ENCODE assay signal across 16 cellular contexts in genomic region chr14:26328766-26329165, GRCh38.
A peak's percentile ranks its signal among the peaks of the same experiment; 100 is the strongest.
DNase-seq lines count a peak whose midpoint lies in the region; ATAC-seq, FAIRE-seq and TF ChIP-seq lines count a peak whose summit lies in the region.
"Had no signal": no experiment of that assay in that cellular context is flagged by ENCODE, and none has a peak within 500 bp of the region (broad histone marks: within the 10 kb centered on the region; RNA-seq: fewer than 3 reads in every experiment).

No MANE protein-coding gene starts in this region.

- no peak overlapping the region for H3K9ac ChIP-seq in HepG2 (ENCODE audit: insufficient read depth, low read depth, low read length)
- H3K9ac ChIP-seq: GM23248 had no signal

- H3K79me2 ChIP-seq in HepG2 (ENCODE audit: insufficient read depth, low read length), result no peaks in the 10 kb centered on the region

- BruUV-seq in HepG2 (replicated peaks; lab: Mats Ljungman, UMichigan), result no TSS peak

- H3K4me1 ChIP-seq in right lobe of liver, result no peaks in the 10 kb centered on the region
- H3K4me1 ChIP-seq in HepG2 (ENCODE audit: insufficient read depth, low read length), result no peaks in the 10 kb centered on the region

- TF ChIP-seq POLR2A in right lobe of liver (IDR thresholded peaks at IDR 0.05), result no peak
- TF ChIP-seq POLR2A in HepG2 (IDR thresholded peaks at IDR 0.05; ENCODE audit: insufficient read depth in 1 of 2, low read depth in 2 of 2, low read length in 2 of 2), result no peak

- H3K27me3 ChIP-seq in right lobe of liver (no peaks in the 10 kb centered on the region), HepG2 (ENCODE audit: control insufficient read depth in 1 of 2, insufficient read depth in 2 of 2, low read length in 2 of 2) (no peaks in the 10 kb centered on the region)

- no peaks in the 10 kb centered on the region for H4K20me1 ChIP-seq in HepG2 (ENCODE audit: insufficient read depth, low read length)

- intact Hi-C loops in left colon (cut with DNase I, micrococcal nuclease), result no loop called here
- intact Hi-C loops in right lobe of liver (cut with DNase I), result no loop called here
- intact Hi-C loops in HepG2 (cut with micrococcal nuclease; ENCODE audit: unreplicated experiment), result no loop called here

- ATAC-seq in left colon (peak; percentile 41), right lobe of liver (no peak), HepG2 (no peak)
- ATAC-seq: GM12878 had no signal

- POLR2A ChIA-PET in HepG2 (lab: Yijun Ruan, JAX), result no interaction called here

- DNase-seq in LNCaP clone FGC (ENCODE audit: low read depth), result peak; percentile 26
- peak; percentile 69 for DNase-seq in SW480 (ENCODE audit: low spot score)
- DNase-seq in left colon, result no peak
- DNase-seq in activated T-cell treated with anti-CD3 and anti-CD28 coated beads, Interleukin-2, amount 50 U/mL, for 48 hours, result no peak
- no peak for DNase-seq in right lobe of liver
- DNase-seq in NCI-H2196 (lab: John Stamatoyannopoulos, UW; ENCODE audit: unreplicated experiment), result no peak
- no peak for DNase-seq in HepG2 (ENCODE audit: low spot score)
- DNase-seq: C1 segment of cervical spinal cord; Calu3; CD4-positive, alpha-beta T cell; DMS 273 treated with DMSO at 0.1 percent for 48 hours; GM23248 had no signal

- no peak overlapping the region for H2AFZ ChIP-seq in HepG2 (ENCODE audit: low read length)
- H2AFZ ChIP-seq: GM23248 had no signal

- H3K27ac ChIP-seq in right lobe of liver (no peak overlapping the region), HepG2 (ENCODE audit: extremely low read length, insufficient read depth, low read length) (no peak overlapping the region)
- H3K27ac ChIP-seq: GM23248 had no signal

- no peaks in the 10 kb centered on the region for H3K36me3 ChIP-seq in right lobe of liver
- no peaks in the 10 kb centered on the region for H3K36me3 ChIP-seq in HepG2 (replicated peaks in 1 of 2; ENCODE audit: control insufficient read depth in 1 of 2, insufficient read depth in 2 of 2, low read length in 2 of 2)

- CTCF ChIA-PET in HepG2 (lab: Yijun Ruan, JAX; ENCODE audit: low intra/inter-chr PET ratio, low total read pairs), result no interaction called here

- in situ Hi-C loops in HepG2 (cut with HindIII; ENCODE audit: extremely low pct_ligation_motif_present, low pct_unique_long_range_greater_than_20kb), result no loop called here

- TF ChIP-seq CTCF in LNCaP clone FGC (IDR thresholded peaks at IDR 0.05; ENCODE audit: control insufficient read depth, extremely low read depth, insufficient read depth) (no peak), right lobe of liver (IDR thresholded peaks at IDR 0.05) (no peak), HepG2 (CRISPR knock-in tag; IDR thresholded peaks at IDR 0.05) (no peak)

- TF ChIP-seq EP300 in HepG2 (IDR thresholded peaks at IDR 0.05; ENCODE audit: low read depth in 2 of 2, low read length in 2 of 2) (no peak), HepG2 (CRISPR knock-in tag; IDR thresholded peaks at IDR 0.05; ENCODE audit: borderline replicate concordance) (no peak)

- no peak for TF ChIP-seq RAD21 in HepG2 (CRISPR knock-in tag; IDR thresholded peaks at IDR 0.05)

- H3K4me2 ChIP-seq in HepG2 (ENCODE audit: low read depth, low read length), result no peak overlapping the region

- H3K9me3 ChIP-seq in right lobe of liver (no peaks in the 10 kb centered on the region), HepG2 (ENCODE audit: low read length) (peaks cover 93% of the 10 kb centered on the region)

- FAIRE-seq in HepG2 (lab: Jason Lieb, UNC), result no peak
- FAIRE-seq: A204.1, GM12878, GM18507, H54 had no signal

- H3K4me3 ChIP-seq in LNCaP clone FGC (ENCODE audit: low read depth, low read length) (no peak overlapping the region), right lobe of liver (no peak overlapping the region), HepG2 (replicated peaks in 1 of 3; ENCODE audit: insufficient read depth in 1 of 3, low read depth in 2 of 3, low read length in 3 of 3) (no peak overlapping the region)
- H3K4me3 ChIP-seq: GM12878, GM23248 had no signal

TF ChIP-seq in HepG2, 621 proteins besides CTCF, POLR2A, EP300 and RAD21:
- TF ChIP-seq ZNF317 (CRISPR knock-in tag; IDR thresholded peaks at IDR 0.05), result no peak
- no peak for TF ChIP-seq KDM3A (CRISPR knock-in tag; IDR thresholded peaks at IDR 0.05; ENCODE audit: low read depth)
- TF ChIP-seq CENPBD1 (CRISPR knock-in tag; IDR thresholded peaks at IDR 0.05; ENCODE audit: borderline replicate concordance, low read depth), result no peak
- TF ChIP-seq FOXO4 (CRISPR knock-in tag; conservative IDR thresholded peaks at IDR 0.05), result no peak
- TF ChIP-seq BCL6 (CRISPR knock-in tag; IDR thresholded peaks at IDR 0.05), result no peak
- no peak for TF ChIP-seq ZNF567 (CRISPR knock-in tag; IDR thresholded peaks at IDR 0.05; ENCODE audit: borderline replicate concordance)
- no peak for TF ChIP-seq BRF2 (CRISPR knock-in tag; IDR thresholded peaks at IDR 0.05)
- no peak for TF ChIP-seq NCOA5 (CRISPR knock-in tag; IDR thresholded peaks at IDR 0.05)
- no peak for TF ChIP-seq TSC22D2 (CRISPR knock-in tag; IDR thresholded peaks at IDR 0.05; ENCODE audit: borderline replicate concordance)
- no peak for TF ChIP-seq ZBTB44 (CRISPR knock-in tag; IDR thresholded peaks at IDR 0.05)
- no peak for TF ChIP-seq ZNF7 (CRISPR knock-in tag; IDR thresholded peaks at IDR 0.05)
- TF ChIP-seq HNRNPK (IDR thresholded peaks at IDR 0.05; ENCODE audit: low read depth, low read length, poor library complexity, severe bottlenecking), result no peak
- TF ChIP-seq REL (CRISPR knock-in tag; conservative IDR thresholded peaks at IDR 0.05), result no peak

Comparison
In these comparisons a context has a peak if more than half of its experiments do, and no peak if none do; other contexts are left out.
1. DNase-seq: peak in LNCaP clone FGC (single experiment) and SW480 (single experiment); none in left colon (0 of 2), activated T-cell treated with anti-CD3 and anti-CD28 coated beads, Interleukin-2, amount 50 U/mL, for 48 hours (0 of 2), right lobe of liver (0 of 3), NCI-H2196 (single experiment) and HepG2 (single experiment).